3 cellular contexts compared by ENCODE assay signal in the genomic region with DNA sequence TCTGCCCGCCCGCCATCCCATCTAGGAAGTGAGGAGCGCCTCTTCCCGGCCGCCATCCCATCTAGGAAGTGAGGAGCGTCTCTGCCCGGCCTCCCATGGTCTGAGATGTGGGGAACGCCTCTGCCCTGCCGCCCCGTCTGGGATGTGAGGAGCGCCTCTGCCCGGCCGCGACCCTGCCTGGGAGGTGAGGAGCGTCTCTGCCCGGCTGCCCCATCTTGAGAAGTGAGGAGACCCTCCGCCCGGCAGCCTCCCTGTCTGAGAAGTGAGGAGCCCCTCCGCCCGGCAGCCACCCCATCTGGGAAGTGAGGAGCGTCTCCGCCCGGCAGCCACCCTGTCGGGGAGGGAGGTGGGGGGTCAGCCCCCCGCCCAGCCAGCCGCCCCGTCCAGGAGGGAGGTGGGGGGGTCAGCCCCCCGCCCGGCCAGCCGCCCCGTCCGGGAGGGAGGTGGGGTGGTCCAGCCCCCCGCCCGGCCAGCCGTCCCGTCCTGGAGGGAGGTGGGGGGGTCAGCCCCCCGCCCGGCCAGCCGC. TPM values are rescaled to one million over a fixed set of nuclear protein-coding genes. Genes with fewer than 3 reads are reported as not detected.
"Had no signal": no experiment of that assay in that cellular context is flagged by ENCODE, and none has a peak within 500 bp of the region (broad histone marks: within the 10 kb centered on the region; RNA-seq: fewer than 3 reads in every experiment).

No MANE protein-coding gene starts in this region.

RNA-seq across cellular contexts. Expression of a gene that starts 11.5 kb away (rescaled TPM):
- total RNA-seq: ascending aorta, body of pancreas, cardiac septum had no signal

RNA-seq across cellular contexts. Expression of a gene that starts 11.8 kb away (rescaled TPM):
- total RNA-seq: ascending aorta had no signal
